ENCODE assay signal across 1 cellular context in the genomic region with DNA sequence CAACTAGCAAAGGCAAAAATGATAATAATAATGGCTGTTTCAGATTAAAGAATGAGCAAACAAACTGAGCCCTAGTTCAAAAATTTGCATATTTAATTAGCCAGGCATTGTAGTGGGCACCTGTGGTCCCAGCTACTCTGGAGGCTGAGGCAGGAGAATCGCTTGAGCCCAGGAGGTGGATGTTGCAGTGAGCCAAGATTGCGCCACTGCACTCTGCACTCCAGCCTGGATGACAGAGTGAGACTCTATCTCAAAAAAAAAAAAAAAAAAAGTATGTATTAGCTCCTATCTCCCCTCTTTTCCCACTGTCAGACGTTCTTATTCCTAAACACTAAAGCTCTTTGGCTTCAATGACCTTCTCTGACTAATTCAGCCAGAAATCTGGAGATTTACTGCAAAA.
A peak's percentile ranks its signal among the peaks of the same experiment; 100 is the strongest.
TF ChIP-seq lines count a peak whose summit lies in the region.

No MANE protein-coding gene starts in this region.

TF ChIP-seq in A549, 52 proteins besides CTCF, POLR2A, EP300 and RAD21:
- peak; percentile 22 to 34; a peak in 2 of 4 replicates for TF ChIP-seq CEBPB (IDR thresholded peaks at IDR 0.05)
- TF ChIP-seq MAFK (IDR thresholded peaks at IDR 0.05; ENCODE audit: partially characterized antibody): no peak
